ENCODE assay signal across 9 cellular contexts in the genomic region with DNA sequence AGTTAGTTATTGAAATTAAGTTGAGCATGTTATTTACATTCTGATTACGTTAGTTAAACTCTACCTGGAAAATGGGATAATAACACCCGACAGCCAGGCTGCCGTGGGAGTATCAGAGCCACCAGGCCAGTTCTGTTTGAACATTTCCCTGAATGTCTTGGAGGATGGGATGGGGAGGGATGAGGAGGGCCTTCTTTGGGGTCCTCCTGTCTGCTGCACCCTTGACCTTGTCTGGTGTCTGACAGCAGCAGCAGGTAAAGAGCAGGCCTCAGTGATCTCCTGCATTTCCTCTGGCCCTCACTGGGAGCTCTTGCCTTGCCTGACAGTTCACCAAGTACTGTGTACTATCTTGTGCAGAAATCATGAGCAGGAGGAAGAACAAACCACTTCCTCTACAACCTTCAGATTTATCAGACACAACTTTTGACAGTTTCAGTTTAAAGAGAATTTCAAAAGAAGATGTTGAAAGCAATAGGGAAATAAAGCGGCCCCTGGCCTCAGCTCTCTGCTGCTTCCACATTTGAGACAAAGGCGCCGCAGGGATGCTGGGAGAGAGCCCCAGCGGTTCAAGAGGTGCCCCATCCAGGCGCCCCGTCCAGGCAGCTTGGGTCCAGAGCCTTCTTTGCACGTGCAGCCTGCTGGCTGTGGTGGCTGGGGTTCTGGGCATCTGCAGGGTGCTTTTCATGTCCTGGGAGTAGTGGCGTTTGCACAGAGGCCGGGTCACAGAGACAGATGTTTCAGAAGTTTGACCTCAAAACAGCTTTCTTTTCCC. TPM values are rescaled to one million over a fixed set of nuclear protein-coding genes. Genes with fewer than 3 reads are reported as not detected.
DNase-seq lines count a peak whose midpoint lies in the region; ATAC-seq and TF ChIP-seq lines count a peak whose summit lies in the region.
"Had no signal": no experiment of that assay in that cellular context is flagged by ENCODE, and none has a peak within 500 bp of the region (broad histone marks: within the 10 kb centered on the region; RNA-seq: fewer than 3 reads in every experiment).

No MANE protein-coding gene starts in this region.

- no peaks in the 10 kb centered on the region for H3K27me3 Mint-ChIP-seq in stimulated activated memory B cell treated with anti-CD40 and anti-IgM and Interleukin-4, amounts not matched to agents 10 μg/mL and 1 μg/mL and 100 μg/mL, for 72 hours

- TF ChIP-seq CTCF in OCI-LY7 (conservative IDR thresholded peaks at IDR 0.05; ENCODE audit: low read length): 0 out of 2 replicates have a peak, but pooled peaks have one; percentile 21
- no peak for TF ChIP-seq CTCF in colonic mucosa (IDR thresholded peaks at IDR 0.05)
- no peak for TF ChIP-seq CTCF in prostate gland (IDR thresholded peaks at IDR 0.05)

- H3K9ac ChIP-seq in colonic mucosa (ENCODE audit: low read depth in 2 of 2, low read length in 2 of 2): no peak overlapping the region

- peaks cover 72% of the 10 kb centered on the region for H3K79me2 ChIP-seq in OCI-LY7 (ENCODE audit: insufficient read depth, low read depth, low read length)

- CTCF ChIA-PET in OCI-LY7 (lab: Charles Lee; ENCODE audit: unreplicated experiment): interaction anchor here (0.6 to 1.4 kb wide), 3 partner anchors 9 to 25 kb away, joined by 4 to 8 read pairs (median 7); no protein-coding TSS in a partner anchor

- H3K9me3 ChIP-seq in OCI-LY7 (ENCODE audit: low read length) (no peaks in the 10 kb centered on the region), colonic mucosa (no peaks in the 10 kb centered on the region), prostate gland (no peaks in the 10 kb centered on the region)

- H3K4me1 Mint-ChIP-seq in stimulated activated memory B cell treated with anti-CD40 and anti-IgM and Interleukin-4, amounts not matched to agents 10 μg/mL and 1 μg/mL and 100 μg/mL, for 72 hours: peaks cover 83% of the 10 kb centered on the region

- ATAC-seq in GM18870 (IDR thresholded peaks at IDR 0.05; ENCODE audit: unreplicated experiment) (peak; percentile 80), HG02840 (IDR thresholded peaks at IDR 0.05; ENCODE audit: low FRiP score, unreplicated experiment) (peak; percentile 68)
- peak; percentile 95 for ATAC-seq in stimulated activated memory B cell treated with anti-CD40 and anti-IgM and Interleukin-4, amounts not matched to agents 10 μg/mL and 1 μg/mL and 100 μg/mL, for 72 hours
- ATAC-seq: Panc1 had no signal

- H4K20me1 ChIP-seq in OCI-LY7 (ENCODE audit: insufficient read depth, low read length): no peaks in the 10 kb centered on the region

- H3K36me3 ChIP-seq in OCI-LY7 (ENCODE audit: insufficient read depth, low read length): peaks cover 18% of the 10 kb centered on the region
- H3K36me3 ChIP-seq in colonic mucosa: no peaks in the 10 kb centered on the region
- no peaks in the 10 kb centered on the region for H3K36me3 ChIP-seq in prostate gland

- no peak for TF ChIP-seq POLR2A in prostate gland (IDR thresholded peaks at IDR 0.05)

- peak; percentile 87 for DNase-seq in OCI-LY7 (ENCODE audit: low spot score)
- no peak for DNase-seq in colonic mucosa
- no peak for DNase-seq in G401 (ENCODE audit: low spot score)
- no peak for DNase-seq in prostate gland (ENCODE audit: low spot score)
- DNase-seq in NCI-H510A (lab: John Stamatoyannopoulos, UW): no peak

- H3K27ac Mint-ChIP-seq in stimulated activated memory B cell treated with anti-CD40 and anti-IgM and Interleukin-4, amounts not matched to agents 10 μg/mL and 1 μg/mL and 100 μg/mL, for 72 hours: peak overlapping the region; percentile 92

- H3K4me2 ChIP-seq in OCI-LY7 (ENCODE audit: low read length): peak overlapping the region; percentile 86

- whole genome bisulfite sequencing in prostate gland: 64% methylated on average over 12 of the region's 12 CpGs

- POLR2A ChIA-PET in OCI-LY7 (lab: Charles Lee): interaction anchor here (0.7 to 1.7 kb wide), 6 partner anchors 9 to 35 kb away, joined by 3 to 6 read pairs (median 4); no protein-coding TSS in a partner anchor

- H3K4me3 ChIP-seq in OCI-LY7 (ENCODE audit: low read depth, low read length, poor library complexity, severe bottlenecking) (peak overlapping the region; percentile 51), colonic mucosa (no peak overlapping the region), prostate gland (no peak overlapping the region)

- peak overlapping the region; percentile 61 for H3K4me3 Mint-ChIP-seq in stimulated activated memory B cell treated with anti-CD40 and anti-IgM and Interleukin-4, amounts not matched to agents 10 μg/mL and 1 μg/mL and 100 μg/mL, for 72 hours

- peaks cover 30% of the 10 kb centered on the region for H3K36me3 Mint-ChIP-seq in stimulated activated memory B cell treated with anti-CD40 and anti-IgM and Interleukin-4, amounts not matched to agents 10 μg/mL and 1 μg/mL and 100 μg/mL, for 72 hours

- no peaks in the 10 kb centered on the region for H3K9me2 ChIP-seq in OCI-LY7 (ENCODE audit: insufficient read depth, low read length)

- H3K4me1 ChIP-seq in OCI-LY7 (ENCODE audit: insufficient read depth, low read length, poor library complexity, severe bottlenecking) (peaks cover 42% of the 10 kb centered on the region), colonic mucosa (no peaks in the 10 kb centered on the region), prostate gland (replicated peaks) (no peaks in the 10 kb centered on the region)

- in situ Hi-C loops in G401 (cut with HindIII; ENCODE audit: low sequenced_read_pairs): no loop called here

- H3K27ac ChIP-seq in OCI-LY7 (ENCODE audit: low read depth, low read length, poor library complexity, severe bottlenecking) (peak overlapping the region; percentile 96), colonic mucosa (peak overlapping the region; percentile 3), prostate gland (no peak overlapping the region)

- H3K27me3 ChIP-seq in colonic mucosa (no peaks in the 10 kb centered on the region), prostate gland (replicated peaks; ENCODE audit: insufficient read depth) (no peaks in the 10 kb centered on the region)

- no TSS peak for BruUV-seq in OCI-LY7 (replicated peaks; lab: Mats Ljungman, UMichigan)

- intact Hi-C loops in OCI-LY7 (cut with micrococcal nuclease; ENCODE audit: unreplicated experiment) (loop anchor here (1.0 to 2.0 kb wide), 2 partner anchors 9 to 21 kb away; no protein-coding TSS in a partner anchor), colonic mucosa (cut with DNase I) (no loop called here), prostate gland (cut with DNase I) (no loop called here)

- H2AFZ ChIP-seq in OCI-LY7 (ENCODE audit: low read length): no peak overlapping the region

- H3K9me3 Mint-ChIP-seq in stimulated activated memory B cell treated with anti-CD40 and anti-IgM and Interleukin-4, amounts not matched to agents 10 μg/mL and 1 μg/mL and 100 μg/mL, for 72 hours: no peaks in the 10 kb centered on the region

RNA-seq across cellular contexts. Expression of a gene that starts 25.3 kb away (rescaled TPM):
- 15.4 and 22.6 TPM in 2 replicates for total RNA-seq in OCI-LY7 (2014; rRNA removed; shearing (Covaris generic))
- 67.5 and 70.3 TPM in 2 replicates for total RNA-seq in OCI-LY7 (2022)
- 100 to 1,000 TPM in 1 of 2 donors, 10 to 100 TPM in 1; 83.4 to 107 TPM for total RNA-seq in colonic mucosa
- total RNA-seq in G401 (2014; rRNA removed; shearing (Covaris generic)): 4.6 and 8.6 TPM in 2 replicates
- total RNA-seq in prostate gland: 10 to 100 TPM; 30.1 to 95.1 TPM

Comparison
In these comparisons a context has a peak if more than half of its experiments do, and no peak if none do; other contexts are left out.
1. H3K27ac ChIP-seq: peak in OCI-LY7 (single experiment) and colonic mucosa (single experiment); none in prostate gland (0 of 2).
2. Peak in every context shown above with its lines, with median percentiles within 50 percentile points of each other: ATAC-seq.